ENCODE assay signal across 16 cellular contexts in the genomic region with DNA sequence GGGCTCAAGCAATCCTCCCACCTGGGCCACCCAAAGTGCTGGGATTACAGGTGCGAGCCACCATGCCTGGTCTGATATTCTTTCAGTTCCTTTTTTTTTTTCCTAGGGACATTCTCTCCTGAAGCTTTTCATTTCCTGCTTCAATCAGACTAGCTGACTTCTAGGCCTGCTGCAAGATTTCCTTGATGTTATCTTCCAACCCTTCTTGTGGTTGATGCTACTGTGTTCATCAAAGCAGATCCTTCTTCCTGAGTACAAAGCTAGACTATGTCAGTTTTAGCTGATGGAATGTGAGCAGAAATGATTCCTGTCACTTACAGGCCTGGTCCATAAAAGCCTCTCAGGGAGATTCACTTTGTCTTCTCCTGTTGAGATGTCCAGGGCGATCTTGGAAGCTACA.
DNase-seq lines count a peak whose midpoint lies in the region; ATAC-seq and TF ChIP-seq lines count a peak whose summit lies in the region.
"Had no signal": no experiment of that assay in that cellular context is flagged by ENCODE, and none has a peak within 500 bp of the region (broad histone marks: within the 10 kb centered on the region; RNA-seq: fewer than 3 reads in every experiment).

No MANE protein-coding gene starts in this region.

- peaks cover 3% of the 10 kb centered on the region; the same call in 2 of the 3 replicates for H3K36me3 Mint-ChIP-seq in GM23338 (ENCODE audit: low read depth)
- peaks cover 3% of the 10 kb centered on the region for H3K36me3 Mint-ChIP-seq in activated naive CD8-positive, alpha-beta T cell treated with anti-CD3 and anti-CD28 coated beads for 36 hours

- H3K27me3 Mint-ChIP-seq in GM23338 (ENCODE audit: insufficient read depth, low read depth, poor library complexity), result peaks cover 10% of the 10 kb centered on the region
- no peaks in the 10 kb centered on the region for H3K27me3 Mint-ChIP-seq in activated naive CD8-positive, alpha-beta T cell treated with anti-CD3 and anti-CD28 coated beads for 36 hours

- H3K4me3 Mint-ChIP-seq in GM23338, result no peak overlapping the region
- H3K4me3 Mint-ChIP-seq in activated naive CD8-positive, alpha-beta T cell treated with anti-CD3 and anti-CD28 coated beads for 36 hours, result no peak overlapping the region

- H3K27ac Mint-ChIP-seq in GM23338, result no peak overlapping the region
- no peak overlapping the region for H3K27ac Mint-ChIP-seq in activated naive CD8-positive, alpha-beta T cell treated with anti-CD3 and anti-CD28 coated beads for 36 hours

- H3K9me2 ChIP-seq in GM23338 (ENCODE audit: insufficient read depth), result peaks cover 8% of the 10 kb centered on the region; the same call in 1 of the 2 replicates

- no peaks in the 10 kb centered on the region for H3K79me2 ChIP-seq in GM23338 (replicated peaks; ENCODE audit: insufficient read depth)

- H4K20me1 ChIP-seq in GM23338 (replicated peaks; ENCODE audit: insufficient read depth), result no peaks in the 10 kb centered on the region

- no peak for TF ChIP-seq CTCF in GM23338 (conservative IDR thresholded peaks at IDR 0.05; ENCODE audit: low read depth in 2 of 2)

- H3K4me2 ChIP-seq in GM23338, result no peak overlapping the region

- no peak for ATAC-seq in GM23338
- ATAC-seq in GM21528 (IDR thresholded peaks at IDR 0.05; ENCODE audit: low FRiP score, unreplicated experiment), result no peak

- H3K4me3 ChIP-seq in GM23338, result no peak overlapping the region
- H3K4me3 ChIP-seq: Peyer's patch had no signal

- no peaks in the 10 kb centered on the region for H3K36me3 ChIP-seq in GM23338 (ENCODE audit: insufficient read depth)
- H3K36me3 ChIP-seq: Peyer's patch had no signal

- peaks cover 13% of the 10 kb centered on the region for H3K4me1 ChIP-seq in GM23338 (ENCODE audit: insufficient read depth)
- H3K4me1 ChIP-seq: Caco-2, Peyer's patch had no signal

- peaks cover 2% of the 10 kb centered on the region; the same call in 1 of the 3 replicates for H3K9me3 Mint-ChIP-seq in GM23338
- H3K9me3 Mint-ChIP-seq in activated naive CD8-positive, alpha-beta T cell treated with anti-CD3 and anti-CD28 coated beads for 36 hours, result no peaks in the 10 kb centered on the region

- H3K27me3 ChIP-seq in GM23338 (ENCODE audit: insufficient read depth), result no peaks in the 10 kb centered on the region
- H3K27me3 ChIP-seq: Peyer's patch had no signal

- no peaks in the 10 kb centered on the region for H3F3A ChIP-seq in GM23338 (replicated peaks; ENCODE audit: low read depth)

- H3K27ac ChIP-seq in GM23338 (ENCODE audit: low read depth), result no peak overlapping the region
- H3K27ac ChIP-seq: Peyer's patch had no signal

- peaks cover 26% of the 10 kb centered on the region for H3K4me1 Mint-ChIP-seq in GM23338
- peaks cover 9% of the 10 kb centered on the region for H3K4me1 Mint-ChIP-seq in activated naive CD8-positive, alpha-beta T cell treated with anti-CD3 and anti-CD28 coated beads for 36 hours

- peak; percentile 3 for DNase-seq in ELR (ENCODE audit: low read depth)
- DNase-seq in NCI-H226, result peak; percentile 28
- peak; percentile 25 for DNase-seq in central memory CD4-positive, alpha-beta T cell
- DNase-seq in GM23338 (ENCODE audit: low spot score), result no peak
- DNase-seq in cerebellum (ENCODE audit: low spot score), result no peak
- DNase-seq in activated naive CD8-positive, alpha-beta T cell treated with anti-CD3 and anti-CD28 coated beads for 36 hours, result no peak
- DNase-seq: C1 segment of cervical spinal cord, Caco-2, DMS53, Karpas-422, NCI-H1930, NCI-H2171, NCI-H82, Peyer's patch, SHP77 had no signal

- H2AFZ ChIP-seq in GM23338, result no peak overlapping the region; the same call in 1 of the 2 replicates

TF ChIP-seq in GM23338, 12 proteins besides CTCF, POLR2A, EP300 and RAD21:
- TF ChIP-seq, protein P1, sequence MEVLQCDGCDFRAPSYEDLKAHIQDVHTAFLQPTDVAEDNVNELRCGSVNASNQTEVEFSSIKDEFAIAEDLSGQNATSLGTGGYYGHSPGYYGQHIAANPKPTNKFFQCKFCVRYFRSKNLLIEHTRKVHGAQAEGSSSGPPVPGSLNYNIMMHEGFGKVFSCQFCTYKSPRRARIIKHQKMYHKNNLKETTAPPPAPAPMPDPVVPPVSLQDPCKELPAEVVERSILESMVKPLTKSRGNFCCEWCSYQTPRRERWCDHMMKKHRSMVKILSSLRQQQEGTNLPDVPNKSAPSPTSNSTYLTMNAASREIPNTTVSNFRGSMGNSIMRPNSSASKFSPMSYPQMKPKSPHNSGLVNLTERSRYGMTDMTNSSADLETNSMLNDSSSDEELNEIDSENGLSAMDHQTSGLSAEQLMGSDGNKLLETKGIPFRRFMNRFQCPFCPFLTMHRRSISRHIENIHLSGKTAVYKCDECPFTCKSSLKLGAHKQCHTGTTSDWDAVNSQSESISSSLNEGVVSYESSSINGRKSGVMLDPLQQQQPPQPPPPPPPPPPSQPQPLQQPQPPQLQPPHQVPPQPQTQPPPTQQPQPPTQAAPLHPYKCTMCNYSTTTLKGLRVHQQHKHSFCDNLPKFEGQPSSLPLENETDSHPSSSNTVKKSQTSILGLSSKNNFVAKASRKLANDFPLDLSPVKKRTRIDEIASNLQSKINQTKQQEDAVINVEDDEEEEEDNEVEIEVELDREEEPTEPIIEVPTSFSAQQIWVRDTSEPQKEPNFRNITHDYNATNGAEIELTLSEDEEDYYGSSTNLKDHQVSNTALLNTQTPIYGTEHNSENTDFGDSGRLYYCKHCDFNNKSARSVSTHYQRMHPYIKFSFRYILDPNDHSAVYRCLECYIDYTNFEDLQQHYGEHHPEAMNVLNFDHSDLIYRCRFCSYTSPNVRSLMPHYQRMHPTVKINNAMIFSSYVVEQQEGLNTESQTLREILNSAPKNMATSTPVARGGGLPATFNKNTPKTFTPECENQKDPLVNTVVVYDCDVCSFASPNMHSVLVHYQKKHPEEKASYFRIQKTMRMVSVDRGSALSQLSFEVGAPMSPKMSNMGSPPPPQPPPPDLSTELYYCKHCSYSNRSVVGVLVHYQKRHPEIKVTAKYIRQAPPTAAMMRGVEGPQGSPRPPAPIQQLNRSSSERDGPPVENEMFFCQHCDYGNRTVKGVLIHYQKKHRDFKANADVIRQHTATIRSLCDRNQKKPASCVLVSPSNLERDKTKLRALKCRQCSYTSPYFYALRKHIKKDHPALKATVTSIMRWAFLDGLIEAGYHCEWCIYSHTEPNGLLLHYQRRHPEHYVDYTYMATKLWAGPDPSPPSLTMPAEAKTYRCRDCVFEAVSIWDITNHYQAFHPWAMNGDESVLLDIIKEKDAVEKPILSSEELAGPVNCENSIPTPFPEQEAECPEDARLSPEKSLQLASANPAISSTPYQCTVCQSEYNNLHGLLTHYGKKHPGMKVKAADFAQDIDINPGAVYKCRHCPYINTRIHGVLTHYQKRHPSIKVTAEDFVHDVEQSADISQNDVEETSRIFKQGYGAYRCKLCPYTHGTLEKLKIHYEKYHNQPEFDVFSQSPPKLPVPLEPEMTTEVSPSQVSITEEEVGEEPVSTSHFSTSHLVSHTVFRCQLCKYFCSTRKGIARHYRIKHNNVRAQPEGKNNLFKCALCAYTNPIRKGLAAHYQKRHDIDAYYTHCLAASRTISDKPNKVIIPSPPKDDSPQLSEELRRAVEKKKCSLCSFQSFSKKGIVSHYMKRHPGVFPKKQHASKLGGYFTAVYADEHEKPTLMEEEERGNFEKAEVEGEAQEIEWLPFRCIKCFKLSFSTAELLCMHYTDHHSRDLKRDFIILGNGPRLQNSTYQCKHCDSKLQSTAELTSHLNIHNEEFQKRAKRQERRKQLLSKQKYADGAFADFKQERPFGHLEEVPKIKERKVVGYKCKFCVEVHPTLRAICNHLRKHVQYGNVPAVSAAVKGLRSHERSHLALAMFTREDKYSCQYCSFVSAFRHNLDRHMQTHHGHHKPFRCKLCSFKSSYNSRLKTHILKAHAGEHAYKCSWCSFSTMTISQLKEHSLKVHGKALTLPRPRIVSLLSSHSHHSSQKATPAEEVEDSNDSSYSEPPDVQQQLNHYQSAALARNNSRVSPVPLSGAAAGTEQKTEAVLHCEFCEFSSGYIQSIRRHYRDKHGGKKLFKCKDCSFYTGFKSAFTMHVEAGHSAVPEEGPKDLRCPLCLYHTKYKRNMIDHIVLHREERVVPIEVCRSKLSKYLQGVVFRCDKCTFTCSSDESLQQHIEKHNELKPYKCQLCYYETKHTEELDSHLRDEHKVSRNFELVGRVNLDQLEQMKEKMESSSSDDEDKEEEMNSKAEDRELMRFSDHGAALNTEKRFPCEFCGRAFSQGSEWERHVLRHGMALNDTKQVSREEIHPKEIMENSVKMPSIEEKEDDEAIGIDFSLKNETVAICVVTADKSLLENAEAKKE (CRISPR knock-in tag; IDR thresholded peaks at IDR 0.05), result no peak
- TF ChIP-seq EZH2phosphoT487 (IDR thresholded peaks at IDR 0.05; ENCODE audit: unreplicated experiment) (no peak), EZH2 (IDR thresholded peaks at IDR 0.05; ENCODE audit: low read depth, unreplicated experiment) (no peak), JUNB (IDR thresholded peaks at IDR 0.05; ENCODE audit: unreplicated experiment) (no peak), ZNF114 (CRISPR knock-in tag; IDR thresholded peaks at IDR 0.05) (no peak)
TF ChIP-seq in GM23338: peak in this region for 0.

Comparison
In these comparisons a context has a peak if more than half of its experiments do, and no peak if none do; other contexts are left out.
1. DNase-seq: peak in ELR (single experiment), NCI-H226 (single experiment) and central memory CD4-positive, alpha-beta T cell (single experiment); none in GM23338 (single experiment), cerebellum (single experiment) and activated naive CD8-positive, alpha-beta T cell treated with anti-CD3 and anti-CD28 coated beads for 36 hours (single experiment).